Comparison of ENCODE assay signal across 24 cellular contexts in genomic region chr4:72744103-72744725, GRCh38.
"Had no signal": no experiment of that assay in that cellular context is flagged by ENCODE, and none has a peak within 500 bp of the region (broad histone marks: within the 10 kb centered on the region; RNA-seq: fewer than 3 reads in every experiment).

No MANE protein-coding gene starts in this region.

- H3K4me1 Mint-ChIP-seq: activated naive CD8-positive, alpha-beta T cell treated with anti-CD3 and anti-CD28 coated beads, Interleukin-2, amount 50 U/mL, for 24 hours; central memory CD8-positive, alpha-beta T cell; immature natural killer cell; mesothelial cell of epicardium; nephron progenitor cell; T-cell had no signal

- DNase-seq: activated CD4-positive, alpha-beta T cell treated with anti-CD3 and anti-CD28 coated beads, Interleukin-2, amount 50 U/mL, for 1 hour; activated naive CD4-positive, alpha-beta T cell; activated naive CD8-positive, alpha-beta T cell treated with anti-CD3 and anti-CD28 coated beads, Interleukin-2, amount 50 U/mL, for 24 hours; body of pancreas; cortex of kidney; effector CD4-positive, alpha-beta T cell; gastrocnemius medialis; heart left ventricle; immature natural killer cell; lower lobe of right lung; nephron progenitor cell; occipital lobe; right lobe of liver; T-cell; T1000; trophoblast cell had no signal

- H3K36me3 Mint-ChIP-seq: immature natural killer cell, mesothelial cell of epicardium, T-cell had no signal

- H3K9me3 Mint-ChIP-seq: activated T-helper 1 cell treated with anti-CD3 and anti-CD28 coated beads, Interleukin-12 subunit alpha, Interleukin-12 subunit beta, Interleukin-2, Interleukin-4 antibody, amounts not matched to agents 30 ng/mL and 10 ng/mL and 1 ng/mL, durations not matched to agents 14 hours and 24 hours and 36 hours; mesothelial cell of epicardium; nephron progenitor cell; stimulated activated naive CD8-positive, alpha-beta T cell treated with anti-CD3 and anti-CD28 coated beads, Interleukin-15, Interleukin-2, amounts not matched to agents 100 ng/mL and 50 ng/mL, for 24 hours had no signal

- H3K27me3 ChIP-seq: body of pancreas, gastrocnemius medialis, heart left ventricle, right lobe of liver, suprapubic skin had no signal

- H3K4me3 Mint-ChIP-seq: activated naive CD8-positive, alpha-beta T cell treated with anti-CD3 and anti-CD28 coated beads, Interleukin-2, amount 50 U/mL, for 24 hours; activated T-helper 1 cell treated with anti-CD3 and anti-CD28 coated beads, Interleukin-12 subunit alpha, Interleukin-12 subunit beta, Interleukin-2, Interleukin-4 antibody, amounts not matched to agents 30 ng/mL and 10 ng/mL and 1 ng/mL, durations not matched to agents 14 hours and 24 hours and 36 hours; central memory CD8-positive, alpha-beta T cell; immature natural killer cell; mesothelial cell of epicardium; nephron progenitor cell; stimulated activated naive CD8-positive, alpha-beta T cell treated with anti-CD3 and anti-CD28 coated beads, Interleukin-15, Interleukin-2, amounts not matched to agents 100 ng/mL and 50 ng/mL, for 24 hours; T-cell had no signal

- H3K27me3 Mint-ChIP-seq: activated naive CD8-positive, alpha-beta T cell treated with anti-CD3 and anti-CD28 coated beads, Interleukin-2, amount 50 U/mL, for 24 hours; central memory CD8-positive, alpha-beta T cell; progenitor cell of endocrine pancreas; stimulated activated naive CD8-positive, alpha-beta T cell treated with anti-CD3 and anti-CD28 coated beads, Interleukin-15, Interleukin-2, amounts not matched to agents 100 ng/mL and 50 ng/mL, for 24 hours had no signal

- H3K4me1 ChIP-seq: body of pancreas, gastrocnemius medialis, heart left ventricle, lower lobe of right lung, right lobe of liver, suprapubic skin had no signal

- H3K9me3 ChIP-seq: body of pancreas, gastrocnemius medialis, heart left ventricle, lower lobe of right lung, right lobe of liver, suprapubic skin had no signal

- H3K27ac ChIP-seq: body of pancreas, gastrocnemius medialis, heart left ventricle, lower lobe of right lung, right lobe of liver, suprapubic skin had no signal

- H3K4me3 ChIP-seq: body of pancreas, gastrocnemius medialis, heart left ventricle, lower lobe of right lung, right lobe of liver, smooth muscle cell, suprapubic skin had no signal

- ATAC-seq: activated CD4-positive, CD25-positive, alpha-beta regulatory T cell treated with anti-CD3 and anti-CD28 coated beads, Interleukin-2, amount 50 U/mL, for 24 hours; activated naive CD8-positive, alpha-beta T cell treated with anti-CD3 and anti-CD28 coated beads, Interleukin-2, amount 50 U/mL, for 24 hours; body of pancreas; gastrocnemius medialis; heart left ventricle; lower lobe of right lung; right lobe of liver; T-cell had no signal

- H3K27ac Mint-ChIP-seq: activated naive CD8-positive, alpha-beta T cell treated with anti-CD3 and anti-CD28 coated beads, Interleukin-2, amount 50 U/mL, for 24 hours; activated T-helper 1 cell treated with anti-CD3 and anti-CD28 coated beads, Interleukin-12 subunit alpha, Interleukin-12 subunit beta, Interleukin-2, Interleukin-4 antibody, amounts not matched to agents 30 ng/mL and 10 ng/mL and 1 ng/mL, durations not matched to agents 14 hours and 24 hours and 36 hours; immature natural killer cell; mesothelial cell of epicardium; nephron progenitor cell; progenitor cell of endocrine pancreas; stimulated activated naive CD8-positive, alpha-beta T cell treated with anti-CD3 and anti-CD28 coated beads, Interleukin-15, Interleukin-2, amounts not matched to agents 100 ng/mL and 50 ng/mL, for 24 hours; T-cell had no signal

- H3K4me2 ChIP-seq: smooth muscle cell had no signal

- H3K36me3 ChIP-seq: gastrocnemius medialis, heart left ventricle, lower lobe of right lung, right lobe of liver, suprapubic skin had no signal
